ENCODE assay signal across 12 cellular contexts in genomic region chr3:45218578-45219390, GRCh38. TPM values are rescaled to one million over a fixed set of nuclear protein-coding genes. Genes with fewer than 3 reads are reported as not detected.
DNase-seq lines count a peak whose midpoint lies in the region; ATAC-seq and TF ChIP-seq lines count a peak whose summit lies in the region.
"Had no signal": no experiment of that assay in that cellular context is flagged by ENCODE, and none has a peak within 500 bp of the region (broad histone marks: within the 10 kb centered on the region; RNA-seq: fewer than 3 reads in every experiment).

No MANE protein-coding gene starts in this region.

- peak overlapping the region; percentile 41 for H3K4me3 Mint-ChIP-seq in HFFc6
- H3K4me3 Mint-ChIP-seq in T-helper 17 cell: no peak overlapping the region

- peaks cover 2% of the 10 kb centered on the region for H3K27me3 Mint-ChIP-seq in HFFc6 (ENCODE audit: insufficient read depth)
- H3K27me3 Mint-ChIP-seq in T-helper 17 cell: peaks cover 69% of the 10 kb centered on the region

- peaks cover 5% of the 10 kb centered on the region for H3K36me3 Mint-ChIP-seq in HFFc6 (ENCODE audit: low read depth)
- no peaks in the 10 kb centered on the region for H3K36me3 Mint-ChIP-seq in T-helper 17 cell (ENCODE audit: low read depth)

- POLR2A ChIA-PET in A673 (lab: Charles Lee; ENCODE audit: low non-redundant PET): no interaction called here

- H3K36me3 ChIP-seq in skeletal muscle tissue (ENCODE audit: control insufficient read depth in 3 of 3, insufficient read depth in 3 of 3, low read length in 3 of 3) (no peaks in the 10 kb centered on the region), A673 (ENCODE audit: insufficient read depth, low read length, poor library complexity, severe bottlenecking) (no peaks in the 10 kb centered on the region)

- H3K9ac ChIP-seq in skeletal muscle tissue (ENCODE audit: low read depth in 1 of 3, low read length in 3 of 3): peak overlapping the region in 2 of 3 donors; percentile 2 to 34

- peak overlapping the region; percentile 71 for H3K27ac Mint-ChIP-seq in HFFc6
- peak overlapping the region; percentile 53 for H3K27ac Mint-ChIP-seq in T-helper 17 cell

- BruUV-seq in A673 (replicated peaks; lab: Mats Ljungman, UMichigan): no TSS peak

- H3K9me3 Mint-ChIP-seq in HFFc6: no peaks in the 10 kb centered on the region

- TF ChIP-seq CTCF in HFFc6 (IDR thresholded peaks at IDR 0.05) (no peak), fibroblast of villous mesenchyme (IDR thresholded peaks at IDR 0.05; ENCODE audit: insufficient read depth, low read depth, low read length) (no peak), A673 (conservative IDR thresholded peaks at IDR 0.05; ENCODE audit: low read depth, low read length) (no peak)

- intact Hi-C loops in A673 (cut with micrococcal nuclease; ENCODE audit: unreplicated experiment): no loop called here

- peaks cover 57% of the 10 kb centered on the region for H3K4me1 Mint-ChIP-seq in HFFc6 (ENCODE audit: low read depth)
- no peaks in the 10 kb centered on the region for H3K4me1 Mint-ChIP-seq in T-helper 17 cell

- H3K4me3 ChIP-seq in fibroblast of villous mesenchyme (ENCODE audit: low read depth, low read length) (no peak overlapping the region), skeletal muscle tissue (ENCODE audit: low read length in 3 of 3) (no peak overlapping the region), A673 (ENCODE audit: low read depth, low read length, poor library complexity, severe bottlenecking) (no peak overlapping the region)

- peaks cover 0 to 2% (median 0%) of the 10 kb centered on the region in 3 donors for H3K27me3 ChIP-seq in skeletal muscle tissue (ENCODE audit: control insufficient read depth in 3 of 3, insufficient read depth in 3 of 3, low read length in 3 of 3)
- H3K27me3 ChIP-seq in A673 (replicated peaks; ENCODE audit: insufficient read depth, low read depth, low read length, poor library complexity): no peaks in the 10 kb centered on the region

- no peaks in the 10 kb centered on the region for H3K9me3 ChIP-seq in T-helper 17 cell (ENCODE audit: control insufficient read depth, low read length, poor library complexity, severe bottlenecking)
- H3K9me3 ChIP-seq in skeletal muscle tissue (ENCODE audit: control insufficient read depth in 3 of 3, low read length in 3 of 3): no peaks in the 10 kb centered on the region
- no peaks in the 10 kb centered on the region for H3K9me3 ChIP-seq in A673 (ENCODE audit: low read depth, low read length, poor library complexity, severe bottlenecking)

- H3K27ac ChIP-seq in skeletal muscle tissue (ENCODE audit: low read depth, low read length): peak overlapping the region; percentile 45
- H3K27ac ChIP-seq in A673 (ENCODE audit: low read depth, low read length, poor library complexity, severe bottlenecking): no peak overlapping the region

- DNase-seq in HFFc6 (peak; percentile 57), T-helper 17 cell (no peak), fibroblast of villous mesenchyme (ENCODE audit: low read depth) (peak; percentile 78), HuH-7.5 (ENCODE audit: low spot score) (no peak), A673 (ENCODE audit: low spot score) (no peak)
- DNase-seq in NK-92 treated with Interleukin-12 subunit alpha and Interleukin-12 subunit beta, amount 100 ng/mL, for 24 hours (lab: John Stamatoyannopoulos, UW): no peak
- DNase-seq: activated T-cell treated with anti-CD3 and anti-CD28 coated beads, Interleukin-2, amount 50 U/mL, for 1 hour; DMS 273 treated with DMSO at 0.1 percent for 48 hours; NCI-H187 treated with DMSO at 0.1 percent for 48 hours had no signal

- no peak for ATAC-seq in T-helper 17 cell
- no peak for ATAC-seq in GM18511 (IDR thresholded peaks at IDR 0.05; ENCODE audit: unreplicated experiment)
- ATAC-seq: sciatic nerve had no signal

- H3K4me1 ChIP-seq in skeletal muscle tissue (ENCODE audit: control insufficient read depth in 3 of 3, insufficient read depth in 3 of 3, low read length in 3 of 3): peaks cover 8 to 19% (median 18%) of the 10 kb centered on the region in 3 donors
- H3K4me1 ChIP-seq in A673 (ENCODE audit: insufficient read depth, low read length, poor library complexity, severe bottlenecking): no peaks in the 10 kb centered on the region

- CTCF ChIA-PET in A673 (lab: Charles Lee): no interaction called here

RNA-seq across cellular contexts. Expression of gene TMEM158, which starts 7.3 kb away (rescaled TPM):
- 10 to 100 TPM; 26.1 to 82.2 (median 29.4) TPM for total RNA-seq in HFFc6 (2021; fragmentation: NEBNext Ultra II Directional; extraction: Animal tissue kit (Norgen Biotek cat#: 25700))
- 1 to 10 TPM in 1 of 2 donors, under 1 TPM in 1; 0.25 to 6.5 TPM for total RNA-seq in T-helper 17 cell
- 22.9 and 46.7 TPM in 2 replicates for total RNA-seq in fibroblast of villous mesenchyme
- 0.52 TPM for total RNA-seq in skeletal muscle tissue
- 6.1 and 7.2 TPM in 2 replicates for total RNA-seq in A673 (2021)

Comparison
In these comparisons a context has a peak if more than half of its experiments do, and no peak if none do; other contexts are left out.
1. DNase-seq: peak in HFFc6 (single experiment) and fibroblast of villous mesenchyme (single experiment); none in T-helper 17 cell (0 of 3), HuH-7.5 (single experiment), A673 (single experiment) and NK-92 treated with Interleukin-12 subunit alpha and Interleukin-12 subunit beta, amount 100 ng/mL, for 24 hours (single experiment).